ENCODE assay signal across 1 cellular context in genomic region chr6:7910654-7911344, GRCh38.
TF ChIP-seq lines count a peak whose summit lies in the region.

Gene TXNDC5, minus strand, starts transcription at chr6:7910788. Its CDS starts 12 bp downstream, at chr6:7910776.

TF ChIP-seq in K562, 482 proteins besides CTCF, POLR2A, EP300 and RAD21 (continued from another document and continues in another):
- TF ChIP-seq, protein P1, sequence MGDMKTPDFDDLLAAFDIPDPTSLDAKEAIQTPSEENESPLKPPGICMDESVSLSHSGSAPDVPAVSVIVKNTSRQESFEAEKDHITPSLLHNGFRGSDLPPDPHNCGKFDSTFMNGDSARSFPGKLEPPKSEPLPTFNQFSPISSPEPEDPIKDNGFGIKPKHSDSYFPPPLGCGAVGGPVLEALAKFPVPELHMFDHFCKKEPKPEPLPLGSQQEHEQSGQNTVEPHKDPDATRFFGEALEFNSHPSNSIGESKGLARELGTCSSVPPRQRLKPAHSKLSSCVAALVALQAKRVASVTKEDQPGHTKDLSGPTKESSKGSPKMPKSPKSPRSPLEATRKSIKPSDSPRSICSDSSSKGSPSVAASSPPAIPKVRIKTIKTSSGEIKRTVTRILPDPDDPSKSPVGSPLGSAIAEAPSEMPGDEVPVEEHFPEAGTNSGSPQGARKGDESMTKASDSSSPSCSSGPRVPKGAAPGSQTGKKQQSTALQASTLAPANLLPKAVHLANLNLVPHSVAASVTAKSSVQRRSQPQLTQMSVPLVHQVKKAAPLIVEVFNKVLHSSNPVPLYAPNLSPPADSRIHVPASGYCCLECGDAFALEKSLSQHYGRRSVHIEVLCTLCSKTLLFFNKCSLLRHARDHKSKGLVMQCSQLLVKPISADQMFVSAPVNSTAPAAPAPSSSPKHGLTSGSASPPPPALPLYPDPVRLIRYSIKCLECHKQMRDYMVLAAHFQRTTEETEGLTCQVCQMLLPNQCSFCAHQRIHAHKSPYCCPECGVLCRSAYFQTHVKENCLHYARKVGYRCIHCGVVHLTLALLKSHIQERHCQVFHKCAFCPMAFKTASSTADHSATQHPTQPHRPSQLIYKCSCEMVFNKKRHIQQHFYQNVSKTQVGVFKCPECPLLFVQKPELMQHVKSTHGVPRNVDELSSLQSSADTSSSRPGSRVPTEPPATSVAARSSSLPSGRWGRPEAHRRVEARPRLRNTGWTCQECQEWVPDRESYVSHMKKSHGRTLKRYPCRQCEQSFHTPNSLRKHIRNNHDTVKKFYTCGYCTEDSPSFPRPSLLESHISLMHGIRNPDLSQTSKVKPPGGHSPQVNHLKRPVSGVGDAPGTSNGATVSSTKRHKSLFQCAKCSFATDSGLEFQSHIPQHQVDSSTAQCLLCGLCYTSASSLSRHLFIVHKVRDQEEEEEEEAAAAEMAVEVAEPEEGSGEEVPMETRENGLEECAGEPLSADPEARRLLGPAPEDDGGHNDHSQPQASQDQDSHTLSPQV (IDR thresholded peaks at IDR 0.05): no peak; the same call in 1 of the 2 replicates
- TF ChIP-seq NR2F6 (CRISPR knock-in tag; IDR thresholded peaks at IDR 0.05) (no peak), HOMEZ (CRISPR knock-in tag; IDR thresholded peaks at IDR 0.05) (no peak), MITF (IDR thresholded peaks at IDR 0.05) (no peak), PRPF4 (IDR thresholded peaks at IDR 0.05; ENCODE audit: insufficient read depth, low read depth, low read length, poor library complexity, severe bottlenecking) (no peak), SMARCB1 (IDR thresholded peaks at IDR 0.05; ENCODE audit: insufficient read length, low read depth) (no peak), POU5F1 (IDR thresholded peaks at IDR 0.05; ENCODE audit: borderline replicate concordance, low read depth, low read length, partially characterized antibody) (no peak), CBX1 (IDR thresholded peaks at IDR 0.05; ENCODE audit: low read depth) (no peak), BCOR (IDR thresholded peaks at IDR 0.05) (no peak), THAP7 (CRISPR knock-in tag; IDR thresholded peaks at IDR 0.05) (no peak), ZNF174 (CRISPR knock-in tag; IDR thresholded peaks at IDR 0.05) (no peak), ZNF431 (CRISPR knock-in tag; IDR thresholded peaks at IDR 0.05) (no peak), SIX5 (IDR thresholded peaks at IDR 0.05; ENCODE audit: borderline replicate concordance in 1 of 2, insufficient read depth in 1 of 2, low read depth in 1 of 2, low read length in 2 of 2) (no peak), ZNF780A (CRISPR knock-in tag; IDR thresholded peaks at IDR 0.05) (no peak), HDGF (IDR thresholded peaks at IDR 0.05) (no peak), RNF219 (CRISPR knock-in tag; IDR thresholded peaks at IDR 0.05) (no peak), YY1 (IDR thresholded peaks at IDR 0.05; ENCODE audit: borderline replicate concordance in 1 of 3, control insufficient read depth in 1 of 3, extremely low read depth in 1 of 3, insufficient read depth in 3 of 3, insufficient read length in 1 of 3, insufficient replicate concordance in 2 of 3, low read depth in 1 of 3, low read length in 2 of 3) (peak in 1 of 3 experiments; percentile 50), EHMT2 (IDR thresholded peaks at IDR 0.05) (no peak), E2F6 (IDR thresholded peaks at IDR 0.05; ENCODE audit: borderline replicate concordance in 1 of 2, extremely low read depth in 1 of 2, insufficient read depth in 1 of 2, insufficient read length in 1 of 2, low read depth in 1 of 2, low read length in 1 of 2, poor library complexity in 1 of 2, severe bottlenecking in 1 of 2) (peak; percentile 61 to 86), ZNF224 (CRISPR knock-in tag; IDR thresholded peaks at IDR 0.05) (no peak), ZNF184 (CRISPR knock-in tag; IDR thresholded peaks at IDR 0.05) (no peak), MYBL2 (IDR thresholded peaks at IDR 0.05; ENCODE audit: low read depth) (no peak), MYBL2 (CRISPR knock-in tag; IDR thresholded peaks at IDR 0.05; ENCODE audit: borderline replicate concordance) (no peak), NR3C1 (CRISPR knock-in tag; IDR thresholded peaks at IDR 0.05) (no peak), RBM14 (IDR thresholded peaks at IDR 0.05; ENCODE audit: borderline replicate concordance, insufficient read depth, low read depth, low read length) (no peak)
- TF ChIP-seq, protein P2, sequence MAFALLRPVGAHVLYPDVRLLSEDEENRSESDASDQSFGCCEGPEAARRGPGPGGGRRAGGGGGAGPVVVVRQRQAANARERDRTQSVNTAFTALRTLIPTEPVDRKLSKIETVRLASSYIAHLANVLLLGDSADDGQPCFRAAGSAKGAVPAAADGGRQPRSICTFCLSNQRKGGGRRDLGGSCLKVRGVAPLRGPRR (CRISPR knock-in tag; IDR thresholded peaks at IDR 0.05): no peak
- TF ChIP-seq, protein P3, sequence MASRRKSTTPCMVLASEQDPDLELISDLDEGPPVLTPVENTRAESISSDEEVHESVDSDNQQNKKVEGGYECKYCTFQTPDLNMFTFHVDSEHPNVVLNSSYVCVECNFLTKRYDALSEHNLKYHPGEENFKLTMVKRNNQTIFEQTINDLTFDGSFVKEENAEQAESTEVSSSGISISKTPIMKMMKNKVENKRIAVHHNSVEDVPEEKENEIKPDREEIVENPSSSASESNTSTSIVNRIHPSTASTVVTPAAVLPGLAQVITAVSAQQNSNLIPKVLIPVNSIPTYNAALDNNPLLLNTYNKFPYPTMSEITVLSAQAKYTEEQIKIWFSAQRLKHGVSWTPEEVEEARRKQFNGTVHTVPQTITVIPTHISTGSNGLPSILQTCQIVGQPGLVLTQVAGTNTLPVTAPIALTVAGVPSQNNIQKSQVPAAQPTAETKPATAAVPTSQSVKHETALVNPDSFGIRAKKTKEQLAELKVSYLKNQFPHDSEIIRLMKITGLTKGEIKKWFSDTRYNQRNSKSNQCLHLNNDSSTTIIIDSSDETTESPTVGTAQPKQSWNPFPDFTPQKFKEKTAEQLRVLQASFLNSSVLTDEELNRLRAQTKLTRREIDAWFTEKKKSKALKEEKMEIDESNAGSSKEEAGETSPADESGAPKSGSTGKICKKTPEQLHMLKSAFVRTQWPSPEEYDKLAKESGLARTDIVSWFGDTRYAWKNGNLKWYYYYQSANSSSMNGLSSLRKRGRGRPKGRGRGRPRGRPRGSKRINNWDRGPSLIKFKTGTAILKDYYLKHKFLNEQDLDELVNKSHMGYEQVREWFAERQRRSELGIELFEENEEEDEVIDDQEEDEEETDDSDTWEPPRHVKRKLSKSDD (conservative IDR thresholded peaks at IDR 0.05; ENCODE audit: low read length): no peak
- TF ChIP-seq, protein P4, sequence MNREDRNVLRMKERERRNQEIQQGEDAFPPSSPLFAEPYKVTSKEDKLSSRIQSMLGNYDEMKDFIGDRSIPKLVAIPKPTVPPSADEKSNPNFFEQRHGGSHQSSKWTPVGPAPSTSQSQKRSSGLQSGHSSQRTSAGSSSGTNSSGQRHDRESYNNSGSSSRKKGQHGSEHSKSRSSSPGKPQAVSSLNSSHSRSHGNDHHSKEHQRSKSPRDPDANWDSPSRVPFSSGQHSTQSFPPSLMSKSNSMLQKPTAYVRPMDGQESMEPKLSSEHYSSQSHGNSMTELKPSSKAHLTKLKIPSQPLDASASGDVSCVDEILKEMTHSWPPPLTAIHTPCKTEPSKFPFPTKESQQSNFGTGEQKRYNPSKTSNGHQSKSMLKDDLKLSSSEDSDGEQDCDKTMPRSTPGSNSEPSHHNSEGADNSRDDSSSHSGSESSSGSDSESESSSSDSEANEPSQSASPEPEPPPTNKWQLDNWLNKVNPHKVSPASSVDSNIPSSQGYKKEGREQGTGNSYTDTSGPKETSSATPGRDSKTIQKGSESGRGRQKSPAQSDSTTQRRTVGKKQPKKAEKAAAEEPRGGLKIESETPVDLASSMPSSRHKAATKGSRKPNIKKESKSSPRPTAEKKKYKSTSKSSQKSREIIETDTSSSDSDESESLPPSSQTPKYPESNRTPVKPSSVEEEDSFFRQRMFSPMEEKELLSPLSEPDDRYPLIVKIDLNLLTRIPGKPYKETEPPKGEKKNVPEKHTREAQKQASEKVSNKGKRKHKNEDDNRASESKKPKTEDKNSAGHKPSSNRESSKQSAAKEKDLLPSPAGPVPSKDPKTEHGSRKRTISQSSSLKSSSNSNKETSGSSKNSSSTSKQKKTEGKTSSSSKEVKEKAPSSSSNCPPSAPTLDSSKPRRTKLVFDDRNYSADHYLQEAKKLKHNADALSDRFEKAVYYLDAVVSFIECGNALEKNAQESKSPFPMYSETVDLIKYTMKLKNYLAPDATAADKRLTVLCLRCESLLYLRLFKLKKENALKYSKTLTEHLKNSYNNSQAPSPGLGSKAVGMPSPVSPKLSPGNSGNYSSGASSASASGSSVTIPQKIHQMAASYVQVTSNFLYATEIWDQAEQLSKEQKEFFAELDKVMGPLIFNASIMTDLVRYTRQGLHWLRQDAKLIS (CRISPR knock-in tag; IDR thresholded peaks at IDR 0.05): 0 out of 2 replicates have a peak, but pooled peaks have one; percentile 43
